1 cellular context compared by ENCODE assay signal in the genomic region with DNA sequence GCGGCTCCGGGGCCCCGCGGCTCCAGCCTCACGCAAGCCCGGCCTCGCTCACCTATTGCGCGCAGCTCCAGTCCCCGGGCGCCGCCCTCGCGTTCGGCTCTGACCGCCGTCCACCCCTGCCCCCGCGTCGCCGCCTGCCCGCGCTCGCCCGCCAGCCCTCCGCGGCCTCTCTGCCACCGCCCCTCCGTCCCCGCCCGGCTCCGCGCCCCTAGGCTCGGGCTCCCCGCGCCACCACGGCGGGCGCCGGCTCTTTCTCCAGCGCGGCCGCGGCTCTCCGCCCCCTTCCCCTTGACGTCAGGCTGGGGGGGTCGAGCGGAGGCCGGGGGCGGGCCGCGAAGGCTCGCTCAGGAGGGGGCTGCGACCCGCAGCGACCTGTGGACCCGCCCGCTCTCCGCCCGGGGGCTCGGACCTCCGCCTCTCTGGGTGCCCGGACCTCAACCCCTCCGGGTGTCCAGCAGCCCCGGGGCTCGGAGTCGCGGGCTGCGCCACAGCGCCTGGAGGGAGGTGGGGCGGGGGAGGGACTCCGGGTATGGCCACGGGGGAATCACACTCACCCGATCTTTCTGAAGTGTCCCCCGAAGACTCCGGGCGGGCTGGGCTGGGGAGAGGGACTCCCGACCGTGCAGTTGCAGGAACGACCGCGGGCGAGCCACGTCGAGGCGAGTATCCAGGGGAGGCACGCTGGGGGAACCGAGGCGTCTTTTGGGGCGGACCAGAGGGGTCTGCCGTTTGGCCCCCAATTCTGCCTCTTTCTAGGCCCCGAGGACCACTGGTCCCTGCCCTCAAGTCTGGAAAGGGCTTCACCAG.
TF ChIP-seq lines count a peak whose summit lies in the region.

Gene SEMA4C, minus strand, starts transcription at position 257 of the 807 bp plus-strand sequence. CDS start 2,194 bp downstream, outside the sequence.

TF ChIP-seq in HepG2, 621 proteins besides CTCF, POLR2A, EP300 and RAD21 (continued from another document and continues in another):
- TF ChIP-seq AFF4 (CRISPR knock-in tag; IDR thresholded peaks at IDR 0.05) (no peak), ZFAT (CRISPR knock-in tag; conservative IDR thresholded peaks at IDR 0.05) (0 out of 2 replicates have a peak, but pooled peaks have one; percentile 34), ZNF44 (CRISPR knock-in tag; IDR thresholded peaks at IDR 0.05) (no peak), NR3C1 (CRISPR knock-in tag; IDR thresholded peaks at IDR 0.05) (no peak), ZNF652 (CRISPR knock-in tag; IDR thresholded peaks at IDR 0.05; ENCODE audit: borderline replicate concordance, low read depth) (no peak), ZNF362 (CRISPR knock-in tag; IDR thresholded peaks at IDR 0.05; ENCODE audit: borderline replicate concordance) (no peak), SRSF1 (optimal IDR thresholded peaks at IDR 0.05; ENCODE audit: low read depth, low read length) (peak; percentile 88), MTA3 (CRISPR knock-in tag; IDR thresholded peaks at IDR 0.05) (no peak), ZNF350 (CRISPR knock-in tag; IDR thresholded peaks at IDR 0.05; ENCODE audit: borderline replicate concordance, low read depth) (no peak), EED (CRISPR knock-in tag; IDR thresholded peaks at IDR 0.05) (no peak), ZNF547 (CRISPR knock-in tag; IDR thresholded peaks at IDR 0.05) (no peak), ZNF674 (CRISPR knock-in tag; IDR thresholded peaks at IDR 0.05; ENCODE audit: low read depth) (no peak), SP140L (CRISPR knock-in tag; IDR thresholded peaks at IDR 0.05; ENCODE audit: borderline replicate concordance) (no peak), ZNF512B (CRISPR knock-in tag; IDR thresholded peaks at IDR 0.05; ENCODE audit: borderline replicate concordance) (no peak; the same call in 1 of the 2 replicates), ZC3H4 (CRISPR knock-in tag; IDR thresholded peaks at IDR 0.05; ENCODE audit: borderline replicate concordance) (no peak), CHD4 (IDR thresholded peaks at IDR 0.05; ENCODE audit: borderline replicate concordance, low read length) (no peak), GATAD2A (CRISPR knock-in tag; IDR thresholded peaks at IDR 0.05) (peak; percentile 4; the same call in 1 of the 2 replicates), FOXO4 (CRISPR knock-in tag; conservative IDR thresholded peaks at IDR 0.05) (no peak), ZNF3 (CRISPR knock-in tag; IDR thresholded peaks at IDR 0.05) (no peak), ADNP (CRISPR knock-in tag; IDR thresholded peaks at IDR 0.05) (no peak), ZNF556 (CRISPR knock-in tag; IDR thresholded peaks at IDR 0.05; ENCODE audit: borderline replicate concordance) (peak; percentile 25; the same call in 1 of the 2 replicates), ARID4A (CRISPR knock-in tag; IDR thresholded peaks at IDR 0.05; ENCODE audit: borderline replicate concordance) (peak; percentile 62; the same call in 1 of the 2 replicates), ZNF563 (CRISPR knock-in tag; IDR thresholded peaks at IDR 0.05) (peak; percentile 71; the same call in 1 of the 2 replicates), ZFYVE20 (CRISPR knock-in tag; IDR thresholded peaks at IDR 0.05; ENCODE audit: borderline replicate concordance, low read depth) (no peak), ZNF101 (CRISPR knock-in tag; IDR thresholded peaks at IDR 0.05; ENCODE audit: borderline replicate concordance, low read depth) (no peak), MIXL1 (CRISPR knock-in tag; IDR thresholded peaks at IDR 0.05) (no peak), ZNF737 (CRISPR knock-in tag; IDR thresholded peaks at IDR 0.05; ENCODE audit: borderline replicate concordance) (no peak), ZBTB42 (CRISPR knock-in tag; IDR thresholded peaks at IDR 0.05) (no peak), ZNF850 (CRISPR knock-in tag; conservative IDR thresholded peaks at IDR 0.05) (no peak), MED1 (CRISPR knock-in tag; IDR thresholded peaks at IDR 0.05) (0 out of 2 replicates have a peak, but pooled peaks have one; percentile 30), ZNF792 (CRISPR knock-in tag; IDR thresholded peaks at IDR 0.05) (no peak), ZNF230 (CRISPR knock-in tag; IDR thresholded peaks at IDR 0.05) (peak; percentile 31; the same call in 1 of the 2 replicates), ZNF280D (CRISPR knock-in tag; IDR thresholded peaks at IDR 0.05) (no peak), ARNTL (CRISPR knock-in tag; IDR thresholded peaks at IDR 0.05) (peak; percentile 11; the same call in 1 of the 2 replicates), ZNF333 (CRISPR knock-in tag; IDR thresholded peaks at IDR 0.05; ENCODE audit: borderline replicate concordance) (no peak), ZNF484 (CRISPR knock-in tag; IDR thresholded peaks at IDR 0.05; ENCODE audit: borderline replicate concordance, low read depth) (no peak), LCORL (IDR thresholded peaks at IDR 0.05) (no peak), LCORL (CRISPR knock-in tag; IDR thresholded peaks at IDR 0.05) (peak; percentile 40), SIX1 (CRISPR knock-in tag; IDR thresholded peaks at IDR 0.05; ENCODE audit: borderline replicate concordance) (no peak), MEF2D (CRISPR knock-in tag; IDR thresholded peaks at IDR 0.05) (no peak)
- TF ChIP-seq, protein P1, sequence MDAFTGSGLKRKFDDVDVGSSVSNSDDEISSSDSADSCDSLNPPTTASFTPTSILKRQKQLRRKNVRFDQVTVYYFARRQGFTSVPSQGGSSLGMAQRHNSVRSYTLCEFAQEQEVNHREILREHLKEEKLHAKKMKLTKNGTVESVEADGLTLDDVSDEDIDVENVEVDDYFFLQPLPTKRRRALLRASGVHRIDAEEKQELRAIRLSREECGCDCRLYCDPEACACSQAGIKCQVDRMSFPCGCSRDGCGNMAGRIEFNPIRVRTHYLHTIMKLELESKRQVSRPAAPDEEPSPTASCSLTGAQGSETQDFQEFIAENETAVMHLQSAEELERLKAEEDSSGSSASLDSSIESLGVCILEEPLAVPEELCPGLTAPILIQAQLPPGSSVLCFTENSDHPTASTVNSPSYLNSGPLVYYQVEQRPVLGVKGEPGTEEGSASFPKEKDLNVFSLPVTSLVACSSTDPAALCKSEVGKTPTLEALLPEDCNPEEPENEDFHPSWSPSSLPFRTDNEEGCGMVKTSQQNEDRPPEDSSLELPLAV (CRISPR knock-in tag; conservative IDR thresholded peaks at IDR 0.05; ENCODE audit: low read depth), result no peak
